8 cellular contexts compared by ENCODE assay signal in the genomic region with DNA sequence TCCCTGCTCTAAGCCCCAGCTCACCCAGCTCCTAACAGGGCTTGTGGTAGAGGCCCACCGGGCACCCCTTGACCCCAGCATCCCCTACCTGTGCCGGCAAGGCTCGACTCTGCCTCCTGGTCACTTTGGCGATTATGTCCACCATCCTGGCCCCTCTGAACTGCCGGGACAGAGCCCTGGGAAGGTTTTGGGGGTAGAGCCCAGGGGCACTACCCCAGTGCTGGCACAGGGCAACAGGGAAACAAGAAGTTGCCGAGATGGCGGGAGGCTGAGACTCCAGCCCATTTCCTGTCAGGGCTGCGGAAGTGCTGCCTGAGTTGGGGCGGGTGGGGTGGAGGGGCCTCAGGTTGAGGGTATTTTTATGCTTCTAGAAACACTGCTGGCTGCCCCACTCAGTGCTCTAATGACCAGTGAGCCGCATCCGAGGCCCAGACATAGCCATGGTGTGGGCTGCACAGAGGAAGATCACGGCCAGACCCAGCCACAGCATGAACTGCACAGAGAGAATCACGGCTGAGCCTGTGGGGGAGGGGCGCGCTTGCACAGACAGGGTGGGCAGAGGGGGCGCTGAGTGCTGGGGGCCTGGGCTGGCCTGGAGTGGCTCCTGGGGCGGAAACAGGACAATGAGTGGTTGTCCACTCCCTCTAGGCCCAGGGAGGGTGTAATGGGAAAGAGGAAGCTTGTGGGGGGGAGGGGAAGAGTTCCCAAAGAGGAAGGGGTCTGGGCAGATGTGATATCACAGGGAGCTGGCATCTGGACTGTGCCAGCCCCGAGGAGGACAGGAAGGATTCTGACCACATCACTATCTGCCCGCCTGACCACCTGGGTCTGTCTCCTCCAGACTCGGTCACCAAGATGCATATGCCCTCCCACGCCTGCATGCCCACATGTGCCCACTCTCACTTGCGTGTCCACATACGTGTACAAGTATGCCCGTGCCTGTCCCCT. TPM values are rescaled to one million over a fixed set of nuclear protein-coding genes. Genes with fewer than 3 reads are reported as not detected.
DNase-seq lines count a peak whose midpoint lies in the region; ATAC-seq and TF ChIP-seq lines count a peak whose summit lies in the region.

No MANE protein-coding gene starts in this region.

- H3K27ac ChIP-seq in BLaER1 treated with 17β-estradiol and CSF1 and Interleukin-3, amounts not matched to agents 10 nM and 100 nM: peak overlapping the region; percentile 82 to 95 (median 90)
- peak overlapping the region; percentile 64 for H3K27ac ChIP-seq in KMS-11
- H3K27ac ChIP-seq in right atrium auricular region: peak overlapping the region; percentile 66 to 75
- no peak overlapping the region for H3K27ac ChIP-seq in SJCRH30

- H3K9me3 ChIP-seq in BLaER1 treated with 17β-estradiol and CSF1 and Interleukin-3, amounts not matched to agents 10 nM and 100 nM (replicated peaks in 1 of 11): no peaks in the 10 kb centered on the region
- no peaks in the 10 kb centered on the region for H3K9me3 ChIP-seq in right atrium auricular region
- no peaks in the 10 kb centered on the region for H3K9me3 ChIP-seq in SJCRH30 (replicated peaks)

- peaks cover 15% of the 10 kb centered on the region for H3K36me3 Mint-ChIP-seq in activated CD8-positive, alpha-beta memory T cell treated with anti-CD3 and anti-CD28 coated beads, Interleukin-2, amount 10 ng/mL, durations not matched to agents 7 days and 5 days

- peaks cover 0 to 12% (median 6%) of the 10 kb centered on the region in 11 experiments; a peak in 19 of 22 replicates for H3K36me3 ChIP-seq in BLaER1 treated with 17β-estradiol and CSF1 and Interleukin-3, amounts not matched to agents 10 nM and 100 nM
- H3K36me3 ChIP-seq in KMS-11 (ENCODE audit: insufficient read depth): no peaks in the 10 kb centered on the region
- H3K36me3 ChIP-seq in right atrium auricular region: no peaks in the 10 kb centered on the region
- H3K36me3 ChIP-seq in SJCRH30: no peaks in the 10 kb centered on the region

- H3K4me1 ChIP-seq in BLaER1 treated with 17β-estradiol and CSF1 and Interleukin-3, amounts not matched to agents 10 nM and 100 nM: peaks cover 92 to 99% (median 97%) of the 10 kb centered on the region in 10 experiments
- H3K4me1 ChIP-seq in KMS-11 (ENCODE audit: low read depth, poor library complexity, severe bottlenecking) (peaks cover 39% of the 10 kb centered on the region), right atrium auricular region (peaks cover 0 to 90% of the 10 kb centered on the region in 2 donors), SJCRH30 (no peaks in the 10 kb centered on the region)

- H4K20me1 ChIP-seq in BLaER1 treated with 17β-estradiol and CSF1 and Interleukin-3, amounts not matched to agents 10 nM and 100 nM: peaks cover 15 to 50% (median 34%) of the 10 kb centered on the region in 11 experiments; a peak in 18 of 22 replicates
- H4K20me1 ChIP-seq in KMS-11 (ENCODE audit: insufficient read depth): no peaks in the 10 kb centered on the region

- peaks cover 50% of the 10 kb centered on the region for H3K4me1 Mint-ChIP-seq in activated CD8-positive, alpha-beta memory T cell treated with anti-CD3 and anti-CD28 coated beads, Interleukin-2, amount 10 ng/mL, durations not matched to agents 7 days and 5 days

- peak overlapping the region; percentile 63 for H2AFZ ChIP-seq in KMS-11 (ENCODE audit: low read depth)

- H3K27me3 Mint-ChIP-seq in activated CD8-positive, alpha-beta memory T cell treated with anti-CD3 and anti-CD28 coated beads, Interleukin-2, amount 10 ng/mL, durations not matched to agents 7 days and 5 days: no peaks in the 10 kb centered on the region

- H3K4me2 ChIP-seq in BLaER1 treated with 17β-estradiol and CSF1 and Interleukin-3, amounts not matched to agents 10 nM and 100 nM: peak overlapping the region; percentile 94 to 100 (median 99)
- H3K4me2 ChIP-seq in KMS-11: peak overlapping the region; percentile 94

- H3K4me3 Mint-ChIP-seq in activated CD8-positive, alpha-beta memory T cell treated with anti-CD3 and anti-CD28 coated beads, Interleukin-2, amount 10 ng/mL, durations not matched to agents 7 days and 5 days: peak overlapping the region; percentile 98

- peaks cover 37% of the 10 kb centered on the region for H3K79me2 ChIP-seq in KMS-11 (ENCODE audit: insufficient read depth, low read depth)

- no peaks in the 10 kb centered on the region for H3K9me3 Mint-ChIP-seq in activated CD8-positive, alpha-beta memory T cell treated with anti-CD3 and anti-CD28 coated beads, Interleukin-2, amount 10 ng/mL, durations not matched to agents 7 days and 5 days (ENCODE audit: low read depth)

- TF ChIP-seq CTCF in KMS-11 (conservative IDR thresholded peaks at IDR 0.05; ENCODE audit: low read depth, low read length) (no peak), right atrium auricular region (IDR thresholded peaks at IDR 0.05) (no peak)

- H3K27me3 ChIP-seq in BLaER1 treated with 17β-estradiol and CSF1 and Interleukin-3, amounts not matched to agents 10 nM and 100 nM: no peaks in the 10 kb centered on the region
- H3K27me3 ChIP-seq in KMS-11 (ENCODE audit: insufficient read depth, low read depth) (no peaks in the 10 kb centered on the region), right atrium auricular region (no peaks in the 10 kb centered on the region), SJCRH30 (no peaks in the 10 kb centered on the region)

- ATAC-seq in activated CD8-positive, alpha-beta memory T cell treated with anti-CD3 and anti-CD28 coated beads, Interleukin-2, amount 10 ng/mL, durations not matched to agents 7 days and 5 days: peak; percentile 84
- no peak for ATAC-seq in HG02571 (IDR thresholded peaks at IDR 0.05; ENCODE audit: unreplicated experiment)

- H3K4me3 ChIP-seq in BLaER1 treated with 17β-estradiol and CSF1 and Interleukin-3, amounts not matched to agents 10 nM and 100 nM: peak overlapping the region; percentile 67 to 83 (median 71)
- peak overlapping the region; percentile 78 for H3K4me3 ChIP-seq in KMS-11 (IDR thresholded peaks at IDR 0.05; ENCODE audit: insufficient read depth, low read depth, low read length)
- peak overlapping the region in 1 of 2 donors; percentile 29 for H3K4me3 ChIP-seq in right atrium auricular region
- H3K4me3 ChIP-seq in SJCRH30: no peak overlapping the region

- peak overlapping the region; percentile 77 to 87 (median 83) for H3K9ac ChIP-seq in BLaER1 treated with 17β-estradiol and CSF1 and Interleukin-3, amounts not matched to agents 10 nM and 100 nM
- H3K9ac ChIP-seq in KMS-11: peak overlapping the region; percentile 80

- peak overlapping the region; percentile 99 for H3K27ac Mint-ChIP-seq in activated CD8-positive, alpha-beta memory T cell treated with anti-CD3 and anti-CD28 coated beads, Interleukin-2, amount 10 ng/mL, durations not matched to agents 7 days and 5 days

- peak; percentile 79 for DNase-seq in activated CD8-positive, alpha-beta memory T cell treated with anti-CD3 and anti-CD28 coated beads, Interleukin-2, amount 10 ng/mL, durations not matched to agents 7 days and 5 days
- DNase-seq in right atrium auricular region (ENCODE audit: low spot score) (no peak), cerebellum (ENCODE audit: low spot score) (no peak), SJCRH30 (no peak)
- DNase-seq in stimulated activated CD8-positive, alpha-beta memory T cell treated with anti-CD3 and anti-CD28 coated beads, Interleukin-15, amount 100 ng/mL, for 24 hours (ENCODE audit: low read depth): peak; percentile 34

- CTCF ChIA-PET in activated CD8-positive, alpha-beta memory T cell treated with anti-CD3 and anti-CD28 coated beads, Interleukin-2, amount 10 ng/mL, durations not matched to agents 7 days and 5 days (lab: Charles Lee): interaction anchor here (0.9 to 2.6 kb wide), 7 partner anchors 13 to 184 kb away, joined by 3 to 10 read pairs (median 4); no protein-coding TSS in a partner anchor

RNA-seq across cellular contexts. Expression of a gene that starts 22.3 kb away (rescaled TPM):
- total RNA-seq in activated CD8-positive, alpha-beta memory T cell treated with anti-CD3 and anti-CD28 coated beads, Interleukin-2, amount 10 ng/mL, durations not matched to agents 7 days and 5 days: 100 to 1,000 TPM in 1 of 2 experiments, 10 to 100 TPM in 1; 79.5 to 104 TPM
- total RNA-seq in right atrium auricular region: 10 to 100 TPM; 18.9 to 21.9 TPM
- total RNA-seq in cerebellum: 4.9 TPM
- 1.2 and 2.2 TPM in 2 replicates for total RNA-seq in SJCRH30 (2014; rRNA removed; shearing (Covaris generic))

Comparison
In these comparisons a context has a peak if more than half of its experiments do, and no peak if none do; other contexts are left out.
1. DNase-seq: peak in activated CD8-positive, alpha-beta memory T cell treated with anti-CD3 and anti-CD28 coated beads, Interleukin-2, amount 10 ng/mL, durations not matched to agents 7 days and 5 days (single experiment) and stimulated activated CD8-positive, alpha-beta memory T cell treated with anti-CD3 and anti-CD28 coated beads, Interleukin-15, amount 100 ng/mL, for 24 hours (single experiment); none in right atrium auricular region (single experiment), cerebellum (single experiment) and SJCRH30 (0 of 2).